ENCODE assay signal across 13 cellular contexts in genomic region chr10:61869772-61870520, GRCh38. TPM values are rescaled to one million over a fixed set of nuclear protein-coding genes. Genes with fewer than 3 reads are reported as not detected.
DNase-seq lines count a peak whose midpoint lies in the region; TF ChIP-seq lines count a peak whose summit lies in the region.
"Had no signal": no experiment of that assay in that cellular context is flagged by ENCODE, and none has a peak within 500 bp of the region (broad histone marks: within the 10 kb centered on the region; RNA-seq: fewer than 3 reads in every experiment).

No MANE protein-coding gene starts in this region.

- H3K27me3 ChIP-seq in vagina: no peaks in the 10 kb centered on the region

- CTCF ChIA-PET in HEK293T (lab: Yijun Ruan, JAX): no interaction called here

- no peak for TF ChIP-seq CTCF in vagina (IDR thresholded peaks at IDR 0.05)
- no peak for TF ChIP-seq CTCF in GM20000 (IDR thresholded peaks at IDR 0.05; ENCODE audit: extremely low read depth, missing control alignments)

- no peaks in the 10 kb centered on the region for H3K36me3 ChIP-seq in vagina

- H3K27ac ChIP-seq in vagina: no peak overlapping the region

- POLR2A ChIA-PET in HEK293T (lab: Yijun Ruan, JAX): no interaction called here

- no peaks in the 10 kb centered on the region for H3K9me3 ChIP-seq in vagina

- H3K4me3 ChIP-seq in vagina: no peak overlapping the region

- H3K4me1 ChIP-seq in vagina: peaks cover 19% of the 10 kb centered on the region

- intact Hi-C loops in vagina (cut with DNase I): no loop called here

- no peak for TF ChIP-seq POLR2A in vagina (IDR thresholded peaks at IDR 0.05)

- DNase-seq in AG08395 (ENCODE audit: low spot score) (peak; percentile 38), M059J (ENCODE audit: low read depth) (peak; percentile 83), dermis blood vessel endothelial cell (peak; percentile 11), myocyte (ENCODE audit: low read depth) (peak; percentile 55), HEK293T (ENCODE audit: extremely low spot score) (no peak), SK-N-DZ (ENCODE audit: low spot score) (no peak), vagina (ENCODE audit: extremely low spot score in 2 of 2) (no peak), GM20000 (ENCODE audit: low spot score) (no peak)
- DNase-seq: activated CD8-positive, alpha-beta memory T cell treated with anti-CD3 and anti-CD28 coated beads, Interleukin-2, amount 10 ng/mL, durations not matched to agents 7 days and 5 days; H7; midbrain; NCI-H510A treated with DMSO at 0.1 percent for 48 hours; T-cell had no signal

TF ChIP-seq in HEK293T, 16 proteins besides CTCF, POLR2A, EP300 and RAD21:
- TF ChIP-seq HDGF (IDR thresholded peaks at IDR 0.05; ENCODE audit: borderline replicate concordance): no peak
- no peak for TF ChIP-seq BHLHE40 (IDR thresholded peaks at IDR 0.05; ENCODE audit: borderline replicate concordance)
- TF ChIP-seq LEF1 (IDR thresholded peaks at IDR 0.05; ENCODE audit: borderline replicate concordance): no peak
- no peak for TF ChIP-seq SUZ12 (IDR thresholded peaks at IDR 0.05)
- no peak for TF ChIP-seq L3MBTL2 (conservative IDR thresholded peaks at IDR 0.05)
- TF ChIP-seq FOXK2 (IDR thresholded peaks at IDR 0.05): no peak
- TF ChIP-seq SP1 (IDR thresholded peaks at IDR 0.05): no peak
- TF ChIP-seq PKNOX1 (IDR thresholded peaks at IDR 0.05): no peak
- no peak for TF ChIP-seq FOXM1 (IDR thresholded peaks at IDR 0.05; ENCODE audit: borderline replicate concordance)
- no peak for TF ChIP-seq TARDBP (IDR thresholded peaks at IDR 0.05)
- TF ChIP-seq FOXA1 (IDR thresholded peaks at IDR 0.05): no peak
- no peak for TF ChIP-seq NFRKB (IDR thresholded peaks at IDR 0.05)
- no peak for TF ChIP-seq ZNF384 (IDR thresholded peaks at IDR 0.05)
- no peak for TF ChIP-seq CTBP1 (IDR thresholded peaks at IDR 0.05; ENCODE audit: borderline replicate concordance)
- TF ChIP-seq ARNT (IDR thresholded peaks at IDR 0.05): no peak
- no peak for TF ChIP-seq ELF4 (IDR thresholded peaks at IDR 0.05)

RNA-seq across cellular contexts. Expression of gene ARID5B, which starts 31.6 kb away (rescaled TPM):
- total RNA-seq in M059J (2014; rRNA removed; shearing (Covaris generic)): 31.1 and 43.9 TPM in 2 replicates
- 14.0 and 16.1 TPM in 2 replicates for total RNA-seq in dermis blood vessel endothelial cell
- total RNA-seq in myocyte: 15.8 and 15.9 TPM in 2 replicates
- polyA plus RNA-seq in myocyte (2012): 11.0 TPM
- 0.42 and 0.48 TPM in 2 replicates for polyA plus RNA-seq in SK-N-DZ (2014; cell fraction: cytosol; rRNA removed)
- polyA plus RNA-seq in SK-N-DZ (2014; cell fraction: nucleus; rRNA removed): 0.17 and 0.44 TPM in 2 replicates
- 75.9 TPM for total RNA-seq in vagina

Comparison
In these comparisons a context has a peak if more than half of its experiments do, and no peak if none do; other contexts are left out.
1. DNase-seq: peak in AG08395 (single experiment), M059J (single experiment), dermis blood vessel endothelial cell (single experiment) and myocyte (single experiment); none in HEK293T (single experiment), SK-N-DZ (single experiment), vagina (0 of 2) and GM20000 (single experiment).